Comparison of ENCODE assay signal across 1 cellular context in genomic region chr6:24666616-24667377, GRCh38.
TF ChIP-seq lines count a peak whose summit lies in the region.

TSS of gene ACOT13 (plus strand) at chr6:24667077. CDS start at chr6:24667264, 187 bp downstream.
TSS of gene TDP2 (minus strand) at chr6:24666899. CDS start at chr6:24666862, 37 bp downstream.

TF ChIP-seq in HepG2, 621 proteins besides CTCF, POLR2A, EP300 and RAD21 (continued from another document and continues in another):
- TF ChIP-seq ZBTB39 (CRISPR knock-in tag; IDR thresholded peaks at IDR 0.05) (no peak), TSC22D2 (CRISPR knock-in tag; IDR thresholded peaks at IDR 0.05; ENCODE audit: borderline replicate concordance) (peak; percentile 71; the same call in 1 of the 2 replicates), GATAD1 (CRISPR knock-in tag; IDR thresholded peaks at IDR 0.05) (peak; percentile 96), PCBP2 (optimal IDR thresholded peaks at IDR 0.05; ENCODE audit: low read depth, low read length, poor library complexity, severe bottlenecking) (no peak), ZNF407 (CRISPR knock-in tag; IDR thresholded peaks at IDR 0.05; ENCODE audit: not compliant biosample characterization) (peak; percentile 96), RNF2 (conservative IDR thresholded peaks at IDR 0.05; ENCODE audit: low read depth) (0 out of 2 replicates have a peak, but pooled peaks have one; percentile 36), ZNF234 (CRISPR knock-in tag; conservative IDR thresholded peaks at IDR 0.05) (no peak), ZNF20 (CRISPR knock-in tag; IDR thresholded peaks at IDR 0.05) (no peak), ZNF335 (CRISPR knock-in tag; IDR thresholded peaks at IDR 0.05) (peak; percentile 75; the same call in 1 of the 2 replicates), LCORL (IDR thresholded peaks at IDR 0.05) (peak; percentile 79), LCORL (CRISPR knock-in tag; IDR thresholded peaks at IDR 0.05) (peak; percentile 63), ZNF720 (CRISPR knock-in tag; IDR thresholded peaks at IDR 0.05) (no peak; the same call in 1 of the 2 replicates), SMYD3 (CRISPR knock-in tag; IDR thresholded peaks at IDR 0.05) (peak; percentile 95), NFIB (CRISPR knock-in tag; IDR thresholded peaks at IDR 0.05; ENCODE audit: borderline replicate concordance) (0 out of 2 replicates have a peak, but pooled peaks have one; percentile 33), SMAD9 (CRISPR knock-in tag; IDR thresholded peaks at IDR 0.05) (no peak; the same call in 1 of the 2 replicates), ZNF275 (CRISPR knock-in tag; IDR thresholded peaks at IDR 0.05; ENCODE audit: borderline replicate concordance) (no peak), DBP (CRISPR knock-in tag; IDR thresholded peaks at IDR 0.05; ENCODE audit: not compliant biosample characterization) (no peak), GATA4 (IDR thresholded peaks at IDR 0.05; ENCODE audit: borderline replicate concordance, low read depth) (peak; percentile 43), ZBTB20 (CRISPR knock-in tag; IDR thresholded peaks at IDR 0.05; ENCODE audit: borderline replicate concordance, low read depth) (peak; percentile 56; the same call in 1 of the 2 replicates), ZNF367 (CRISPR knock-in tag; IDR thresholded peaks at IDR 0.05; ENCODE audit: borderline replicate concordance) (no peak; the same call in 1 of the 2 replicates), ZNF33A (CRISPR knock-in tag; IDR thresholded peaks at IDR 0.05; ENCODE audit: borderline replicate concordance) (peak; percentile 97; the same call in 1 of the 2 replicates), CEBPZ (IDR thresholded peaks at IDR 0.05; ENCODE audit: low read length) (no peak), ZNF430 (CRISPR knock-in tag; IDR thresholded peaks at IDR 0.05) (peak; percentile 33; the same call in 1 of the 2 replicates), ZNF841 (CRISPR knock-in tag; IDR thresholded peaks at IDR 0.05; ENCODE audit: borderline replicate concordance) (peak; percentile 77; the same call in 1 of the 2 replicates), ZBTB10 (CRISPR knock-in tag; IDR thresholded peaks at IDR 0.05; ENCODE audit: borderline replicate concordance) (no peak), E2F5 (CRISPR knock-in tag; conservative IDR thresholded peaks at IDR 0.05) (peak; percentile 69; the same call in 1 of the 2 replicates), MIER2 (CRISPR knock-in tag; IDR thresholded peaks at IDR 0.05) (peak; percentile 80; the same call in 1 of the 2 replicates), ZFP37 (CRISPR knock-in tag; IDR thresholded peaks at IDR 0.05; ENCODE audit: borderline replicate concordance) (no peak; the same call in 1 of the 2 replicates)
